In genomic region chr11:86062719-86063118, GRCh38 we compare ENCODE assay signal across 10 cellular contexts. TPM values are rescaled to one million over a fixed set of nuclear protein-coding genes. Genes with fewer than 3 reads are reported as not detected.
A peak's percentile ranks its signal among the peaks of the same experiment; 100 is the strongest.
DNase-seq lines count a peak whose midpoint lies in the region; ATAC-seq and TF ChIP-seq lines count a peak whose summit lies in the region.
"Had no signal": no experiment of that assay in that cellular context is flagged by ENCODE, and none has a peak within 500 bp of the region (broad histone marks: within the 10 kb centered on the region; RNA-seq: fewer than 3 reads in every experiment).

No MANE protein-coding gene starts in this region.

- no peaks in the 10 kb centered on the region for H3K9me3 ChIP-seq in tibial artery
- no peaks in the 10 kb centered on the region for H3K9me3 ChIP-seq in MM.1S (replicated peaks; ENCODE audit: insufficient read depth, low read length)

- no peaks in the 10 kb centered on the region for H3K27me3 Mint-ChIP-seq in activated CD8-positive, alpha-beta memory T cell treated with anti-CD3 and anti-CD28 coated beads, Interleukin-2, amount 10 ng/mL, durations not matched to agents 7 days and 5 days
- H3K27me3 Mint-ChIP-seq in activated naive CD8-positive, alpha-beta T cell treated with anti-CD3 and anti-CD28 coated beads, Interleukin-2, amount 10 ng/mL, durations not matched to agents 7 days and 5 days: no peaks in the 10 kb centered on the region

- H3K36me3 ChIP-seq in tibial artery (no peaks in the 10 kb centered on the region), MM.1S (replicated peaks; ENCODE audit: insufficient read depth, low read length) (no peaks in the 10 kb centered on the region)

- TF ChIP-seq CTCF in tibial artery (IDR thresholded peaks at IDR 0.05): no peak
- no peak for TF ChIP-seq CTCF in MM.1S (IDR thresholded peaks at IDR 0.05; ENCODE audit: low read length)

- peaks cover 63% of the 10 kb centered on the region for H3K4me1 Mint-ChIP-seq in activated CD8-positive, alpha-beta memory T cell treated with anti-CD3 and anti-CD28 coated beads, Interleukin-2, amount 10 ng/mL, durations not matched to agents 7 days and 5 days
- peaks cover 54% of the 10 kb centered on the region for H3K4me1 Mint-ChIP-seq in activated naive CD8-positive, alpha-beta T cell treated with anti-CD3 and anti-CD28 coated beads, Interleukin-2, amount 10 ng/mL, durations not matched to agents 7 days and 5 days

- H3K27ac Mint-ChIP-seq in activated CD8-positive, alpha-beta memory T cell treated with anti-CD3 and anti-CD28 coated beads, Interleukin-2, amount 10 ng/mL, durations not matched to agents 7 days and 5 days: peak overlapping the region; percentile 87
- H3K27ac Mint-ChIP-seq in activated naive CD8-positive, alpha-beta T cell treated with anti-CD3 and anti-CD28 coated beads, Interleukin-2, amount 10 ng/mL, durations not matched to agents 7 days and 5 days: peak overlapping the region; percentile 74

- H3K9me2 ChIP-seq in MM.1S (replicated peaks; ENCODE audit: insufficient read depth, low read length): no peaks in the 10 kb centered on the region

- peak overlapping the region; percentile 60 to 94 for H3K27ac ChIP-seq in tibial artery
- H3K27ac ChIP-seq in MM.1S (ENCODE audit: low read length): no peak overlapping the region

- no peak for DNase-seq in activated CD8-positive, alpha-beta memory T cell treated with anti-CD3 and anti-CD28 coated beads, Interleukin-2, amount 10 ng/mL, durations not matched to agents 7 days and 5 days
- DNase-seq in activated CD8-positive, alpha-beta memory T cell treated with anti-CD3 and anti-CD28 coated beads, Interleukin-2, amount 50 U/mL, for 48 hours: no peak
- DNase-seq in activated naive CD8-positive, alpha-beta T cell treated with anti-CD3 and anti-CD28 coated beads, Interleukin-2, amount 10 ng/mL, durations not matched to agents 7 days and 5 days: no peak
- DNase-seq in kidney glomerular epithelial cell (lab: John Stamatoyannopoulos, UW) (peak; percentile 38), tibial artery (no peak), MM.1S (no peak), NCI-H1694 (lab: John Stamatoyannopoulos, UW) (no peak), SHP77 treated with DMSO at 0.1 percent for 48 hours (lab: John Stamatoyannopoulos, UW) (no peak)
- DNase-seq: cerebellar nuclear complex, NCI-H1417 treated with DMSO at 0.1 percent for 48 hours had no signal

- peaks cover 47% of the 10 kb centered on the region for H3K36me3 Mint-ChIP-seq in activated CD8-positive, alpha-beta memory T cell treated with anti-CD3 and anti-CD28 coated beads, Interleukin-2, amount 10 ng/mL, durations not matched to agents 7 days and 5 days
- peaks cover 22% of the 10 kb centered on the region for H3K36me3 Mint-ChIP-seq in activated naive CD8-positive, alpha-beta T cell treated with anti-CD3 and anti-CD28 coated beads, Interleukin-2, amount 10 ng/mL, durations not matched to agents 7 days and 5 days

- H3K9me3 Mint-ChIP-seq in activated CD8-positive, alpha-beta memory T cell treated with anti-CD3 and anti-CD28 coated beads, Interleukin-2, amount 10 ng/mL, durations not matched to agents 7 days and 5 days (ENCODE audit: low read depth): no peaks in the 10 kb centered on the region
- H3K9me3 Mint-ChIP-seq in activated naive CD8-positive, alpha-beta T cell treated with anti-CD3 and anti-CD28 coated beads, Interleukin-2, amount 10 ng/mL, durations not matched to agents 7 days and 5 days: no peaks in the 10 kb centered on the region

- peaks cover 100% of the 10 kb centered on the region for H3K79me2 ChIP-seq in MM.1S (ENCODE audit: low read length)

- ATAC-seq in activated CD8-positive, alpha-beta memory T cell treated with anti-CD3 and anti-CD28 coated beads, Interleukin-2, amount 10 ng/mL, durations not matched to agents 7 days and 5 days: peak; percentile 32
- ATAC-seq in activated naive CD8-positive, alpha-beta T cell treated with anti-CD3 and anti-CD28 coated beads, Interleukin-2, amount 10 ng/mL, durations not matched to agents 7 days and 5 days (ENCODE audit: low read depth): peak; percentile 58

- peak overlapping the region; percentile 66 for H3K4me3 Mint-ChIP-seq in activated CD8-positive, alpha-beta memory T cell treated with anti-CD3 and anti-CD28 coated beads, Interleukin-2, amount 10 ng/mL, durations not matched to agents 7 days and 5 days
- peak overlapping the region; percentile 73 for H3K4me3 Mint-ChIP-seq in activated naive CD8-positive, alpha-beta T cell treated with anti-CD3 and anti-CD28 coated beads, Interleukin-2, amount 10 ng/mL, durations not matched to agents 7 days and 5 days

- H4K20me1 ChIP-seq in MM.1S (ENCODE audit: insufficient read depth, low read length): peaks cover 89% of the 10 kb centered on the region

- POLR2A ChIA-PET in activated naive CD8-positive, alpha-beta T cell treated with anti-CD3 and anti-CD28 coated beads, Interleukin-2, amount 10 ng/mL, durations not matched to agents 7 days and 5 days (lab: Charles Lee): no interaction called here

- H3K4me1 ChIP-seq in tibial artery (peaks cover 0 to 84% (median 36%) of the 10 kb centered on the region in 4 donors), MM.1S (ENCODE audit: low read length) (peaks cover 4% of the 10 kb centered on the region; the same call in 1 of the 2 replicates)

- intact Hi-C loops in tibial artery (cut with DNase I; ENCODE audit: low total_unique reads): loop anchor here (5.0 kb wide), 1 partner anchor 125 kb away; no protein-coding TSS in a partner anchor

- H3F3A ChIP-seq in MM.1S (ENCODE audit: insufficient read depth, low read length): peaks cover 8% of the 10 kb centered on the region

- H3K9ac ChIP-seq in MM.1S (ENCODE audit: low read length): no peak overlapping the region

- H3K27me3 ChIP-seq in tibial artery (no peaks in the 10 kb centered on the region), MM.1S (replicated peaks; ENCODE audit: insufficient read depth, low read length) (no peaks in the 10 kb centered on the region)

- no peak overlapping the region for H3K4me2 ChIP-seq in MM.1S (ENCODE audit: low read depth, low read length)

- CTCF ChIA-PET in activated CD8-positive, alpha-beta memory T cell treated with anti-CD3 and anti-CD28 coated beads, Interleukin-2, amount 10 ng/mL, durations not matched to agents 7 days and 5 days (lab: Charles Lee): interaction anchor here (1.1 to 1.6 kb wide), 4 partner anchors 17 to 153 kb away, joined by 3 to 4 read pairs (median 4); no protein-coding TSS in a partner anchor

- peak overlapping the region; percentile 16 to 78 for H3K4me3 ChIP-seq in tibial artery
- H3K4me3 ChIP-seq in MM.1S (ENCODE audit: low read length): no peak overlapping the region

- H2AFZ ChIP-seq in MM.1S (ENCODE audit: low read length): no peak overlapping the region

RNA-seq across cellular contexts. Expression of gene PICALM, which starts 6.2 kb away (rescaled TPM):
- total RNA-seq in activated CD8-positive, alpha-beta memory T cell treated with anti-CD3 and anti-CD28 coated beads, Interleukin-2, amount 10 ng/mL, durations not matched to agents 7 days and 5 days: 100 to 1,000 TPM; 123 to 166 TPM
- 100 to 1,000 TPM; 103 to 115 TPM for total RNA-seq in activated naive CD8-positive, alpha-beta T cell treated with anti-CD3 and anti-CD28 coated beads, Interleukin-2, amount 10 ng/mL, durations not matched to agents 7 days and 5 days
